Comparison of ENCODE assay signal across 20 cellular contexts in the genomic region with DNA sequence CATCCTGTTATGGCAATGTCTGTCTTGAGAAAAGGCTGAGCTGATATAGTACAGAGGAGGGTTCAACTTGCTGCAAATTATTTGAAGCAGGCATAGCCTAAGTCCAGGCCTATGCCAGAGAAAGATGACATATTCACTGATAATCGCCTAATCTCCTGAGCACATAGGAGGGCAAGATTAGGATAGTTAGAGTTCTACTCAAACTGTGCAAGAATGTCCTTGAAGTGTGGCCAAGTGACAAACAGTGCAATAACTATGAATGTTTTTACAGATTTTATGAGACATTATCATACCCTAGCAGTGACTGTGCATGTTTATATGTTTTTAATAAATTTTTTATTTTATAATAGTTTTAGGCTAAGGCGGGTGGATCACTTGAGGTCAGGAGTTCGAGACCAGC.
"Had no signal": no experiment of that assay in that cellular context is flagged by ENCODE, and none has a peak within 500 bp of the region (broad histone marks: within the 10 kb centered on the region; RNA-seq: fewer than 3 reads in every experiment).

No MANE protein-coding gene starts in this region.

- H3K4me2 ChIP-seq: hepatocyte had no signal

- H3K9me3 Mint-ChIP-seq: activated naive CD4-positive, alpha-beta T cell treated with anti-CD3 and anti-CD28 coated beads for 36 hours; activated T-helper 2 cell treated with anti-CD3 and anti-CD28 coated beads, Interferon-gamma antibody, Interleukin-2, Interleukin-4, amounts not matched to agents 10 μg/mL and 5 μg/mL and 100 μg/mL, durations not matched to agents 14 hours and 24 hours and 36 hours; memory B cell; naive thymus-derived CD8-positive, alpha-beta T cell had no signal

- H3K4me1 ChIP-seq: left lung, tibial nerve had no signal

- H3K27ac Mint-ChIP-seq: activated naive CD4-positive, alpha-beta T cell treated with anti-CD3 and anti-CD28 coated beads for 36 hours; activated T-helper 2 cell treated with anti-CD3 and anti-CD28 coated beads, Interferon-gamma antibody, Interleukin-2, Interleukin-4, amounts not matched to agents 10 μg/mL and 5 μg/mL and 100 μg/mL, durations not matched to agents 14 hours and 24 hours and 36 hours; memory B cell; naive thymus-derived CD8-positive, alpha-beta T cell had no signal

- ATAC-seq: left lung; naive thymus-derived CD8-positive, alpha-beta T cell had no signal

- H3K9me3 ChIP-seq: esophagus squamous epithelium, left lung, tibial nerve had no signal

- H3K36me3 ChIP-seq: esophagus squamous epithelium, left lung, tibial nerve had no signal

- H3K4me1 Mint-ChIP-seq: memory B cell had no signal

- H3K4me3 Mint-ChIP-seq: activated naive CD4-positive, alpha-beta T cell treated with anti-CD3 and anti-CD28 coated beads for 36 hours; memory B cell; naive thymus-derived CD8-positive, alpha-beta T cell had no signal

- H3K36me3 Mint-ChIP-seq: memory B cell; naive thymus-derived CD8-positive, alpha-beta T cell had no signal

- DNase-seq: activated CD4-positive, alpha-beta T cell treated with anti-CD3 and anti-CD28 coated beads for 1 hour; activated CD4-positive, alpha-beta T cell treated with anti-CD3 and anti-CD28 coated beads, Interleukin-2, amount 50 U/mL, for 4 hours; activated naive CD4-positive, alpha-beta T cell treated with anti-CD3 and anti-CD28 coated beads for 36 hours; caudate nucleus; effector CD4-positive, alpha-beta T cell; esophagus squamous epithelium; left lung; naive thymus-derived CD8-positive, alpha-beta T cell; retina; small intestine; stimulated activated CD4-positive, alpha-beta T cell treated with anti-CD3 and anti-CD28 coated beads, Interleukin-4, amount 100 ng/mL, for 24 hours; stimulated activated naive CD4-positive, alpha-beta T cell treated with Interleukin-2 at 50 U/mL for 16 hours; substantia nigra; T-helper 1 cell; T1000 had no signal

- H3K27me3 ChIP-seq: esophagus squamous epithelium, hepatocyte, left lung, tibial nerve had no signal

- H3K4me3 ChIP-seq: coronary artery, esophagus squamous epithelium, hepatocyte, left lung, tibial nerve had no signal
